In the genomic region with DNA sequence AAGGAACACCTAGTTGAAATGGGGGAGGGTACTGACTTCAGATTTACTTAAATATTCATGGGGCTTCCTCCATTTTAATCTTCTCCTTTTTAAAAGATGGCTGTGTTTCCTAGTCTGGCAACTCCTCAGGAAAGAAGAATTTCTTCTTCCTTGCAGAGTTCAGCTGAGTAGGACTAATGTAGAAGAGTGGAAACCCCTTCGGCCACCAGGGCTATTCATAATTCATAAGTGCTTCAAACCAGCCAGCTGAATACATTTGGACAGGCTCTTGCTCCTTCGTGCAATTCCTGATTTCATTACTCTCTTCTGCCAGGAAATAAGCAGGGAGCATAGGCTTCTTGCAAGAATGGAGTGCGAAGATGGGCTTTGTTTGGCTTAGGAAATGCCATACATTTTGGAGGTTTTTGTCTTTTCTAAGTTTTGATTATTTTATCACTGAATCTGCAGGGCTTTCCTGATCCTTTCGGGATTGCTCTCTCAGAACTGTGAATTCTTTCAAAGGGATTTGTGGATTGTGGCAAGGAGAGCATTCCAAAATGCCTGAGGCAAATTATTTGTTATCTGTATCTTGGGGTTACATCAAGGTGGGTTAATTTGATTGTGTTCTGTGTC, we compare ENCODE assay signal across 11 cellular contexts.
A peak's percentile ranks its signal among the peaks of the same experiment; 100 is the strongest.
DNase-seq lines count a peak whose midpoint lies in the region; ATAC-seq, FAIRE-seq and TF ChIP-seq lines count a peak whose summit lies in the region.
"Had no signal": no experiment of that assay in that cellular context is flagged by ENCODE, and none has a peak within 500 bp of the region (broad histone marks: within the 10 kb centered on the region; RNA-seq: fewer than 3 reads in every experiment).

No MANE protein-coding gene starts in this region.

- no peak overlapping the region for H3K4me3 Mint-ChIP-seq in activated CD8-positive, alpha-beta memory T cell treated with anti-CD3 and anti-CD28 coated beads, Interleukin-2, amount 10 ng/mL, durations not matched to agents 7 days and 5 days

- peak overlapping the region; percentile 46 for H3K9ac ChIP-seq in iPS-18a (ENCODE audit: low read length)

- peak overlapping the region; percentile 47 for H3K27ac Mint-ChIP-seq in activated CD8-positive, alpha-beta memory T cell treated with anti-CD3 and anti-CD28 coated beads, Interleukin-2, amount 10 ng/mL, durations not matched to agents 7 days and 5 days

- no peaks in the 10 kb centered on the region for H3K9me3 ChIP-seq in iPS-18a (ENCODE audit: control insufficient read depth, low read depth, low read length)
- no peaks in the 10 kb centered on the region for H3K9me3 ChIP-seq in WERI-Rb-1 (ENCODE audit: severe bottlenecking)

- H3K36me3 Mint-ChIP-seq in activated CD8-positive, alpha-beta memory T cell treated with anti-CD3 and anti-CD28 coated beads, Interleukin-2, amount 10 ng/mL, durations not matched to agents 7 days and 5 days = peaks cover 63% of the 10 kb centered on the region

- in situ Hi-C loops in astrocyte of the cerebellum (cut with HindIII; ENCODE audit: low sequenced_read_pairs) = no loop called here

- H3K27ac ChIP-seq in iPS-18a (ENCODE audit: low read length) (peak overlapping the region; percentile 58), substantia nigra (ENCODE audit: low read depth, low read length, poor library complexity, severe bottlenecking) (peak overlapping the region; percentile 2), WERI-Rb-1 (no peak overlapping the region)

- no peak for FAIRE-seq in GM12892 (lab: Jason Lieb, UNC)
- FAIRE-seq: bronchial epithelial cell, K562 had no signal

- no peak for ATAC-seq in activated CD8-positive, alpha-beta memory T cell treated with anti-CD3 and anti-CD28 coated beads, Interleukin-2, amount 10 ng/mL, durations not matched to agents 7 days and 5 days
- ATAC-seq: K562 had no signal

- H3K4me1 Mint-ChIP-seq in activated CD8-positive, alpha-beta memory T cell treated with anti-CD3 and anti-CD28 coated beads, Interleukin-2, amount 10 ng/mL, durations not matched to agents 7 days and 5 days = peaks cover 91% of the 10 kb centered on the region

- DNase-seq in activated CD8-positive, alpha-beta memory T cell treated with anti-CD3 and anti-CD28 coated beads, Interleukin-2, amount 10 ng/mL, durations not matched to agents 7 days and 5 days = no peak
- DNase-seq in activated CD8-positive, alpha-beta memory T cell treated with anti-CD3 and anti-CD28 coated beads for 24 hours = no peak
- DNase-seq in astrocyte of the cerebellum (ENCODE audit: low read depth) (peak; percentile 44), substantia nigra (lab: John Stamatoyannopoulos, UW) (no peak), SKM-1 treated with dmso at 0.1 percent for 144 hours (lab: John Stamatoyannopoulos, UW; ENCODE audit: unreplicated experiment) (no peak), GM12892 (ENCODE audit: insufficient read length) (no peak), WERI-Rb-1 (no peak)
- DNase-seq: activated CD4-positive, alpha-beta T cell treated with anti-CD3 and anti-CD28 coated beads for 1 hour had no signal

- H3K27me3 ChIP-seq in iPS-18a (ENCODE audit: control insufficient read depth, insufficient read depth, low read length) (no peaks in the 10 kb centered on the region), WERI-Rb-1 (ENCODE audit: insufficient read depth, low read depth, severe bottlenecking) (no peaks in the 10 kb centered on the region)

- no peak for TF ChIP-seq CTCF in astrocyte of the cerebellum (IDR thresholded peaks at IDR 0.05; ENCODE audit: low read depth, low read length, missing control alignments)
- no peak for TF ChIP-seq CTCF in WERI-Rb-1 (IDR thresholded peaks at IDR 0.05; ENCODE audit: low read depth, low read length)

- no peaks in the 10 kb centered on the region for H3K9me3 Mint-ChIP-seq in activated CD8-positive, alpha-beta memory T cell treated with anti-CD3 and anti-CD28 coated beads, Interleukin-2, amount 10 ng/mL, durations not matched to agents 7 days and 5 days (ENCODE audit: low read depth)

- H3K27me3 Mint-ChIP-seq in activated CD8-positive, alpha-beta memory T cell treated with anti-CD3 and anti-CD28 coated beads, Interleukin-2, amount 10 ng/mL, durations not matched to agents 7 days and 5 days = no peaks in the 10 kb centered on the region

- peaks cover 73% of the 10 kb centered on the region for H3K4me1 ChIP-seq in iPS-18a (ENCODE audit: control insufficient read depth, low read depth, low read length)

- TF ChIP-seq POLR2A in GM12892 (IDR thresholded peaks at IDR 0.05; ENCODE audit: low read depth, low read length) = no peak

- H3K4me3 ChIP-seq in astrocyte of the cerebellum (ENCODE audit: low read depth, low read length) (peak overlapping the region; percentile 28), iPS-18a (ENCODE audit: low read length) (peak overlapping the region; percentile 46), WERI-Rb-1 (ENCODE audit: low read depth, low read length) (no peak overlapping the region)
- H3K4me3 ChIP-seq: K562 had no signal

- CTCF ChIA-PET in activated CD8-positive, alpha-beta memory T cell treated with anti-CD3 and anti-CD28 coated beads, Interleukin-2, amount 10 ng/mL, durations not matched to agents 7 days and 5 days (lab: Charles Lee) = interaction anchor here (1.6 kb wide), 1 partner anchor 11 kb away, joined by 4 read pairs; no protein-coding TSS in a partner anchor

- H3K36me3 ChIP-seq in iPS-18a (ENCODE audit: control insufficient read depth, low read depth, low read length) (no peaks in the 10 kb centered on the region), WERI-Rb-1 (no peaks in the 10 kb centered on the region)
